ENCODE assay signal across 26 cellular contexts in genomic region chr3:138445654-138446053, GRCh38. TPM values are rescaled to one million over a fixed set of nuclear protein-coding genes. Genes with fewer than 3 reads are reported as not detected.
"Had no signal": no experiment of that assay in that cellular context is flagged by ENCODE, and none has a peak within 500 bp of the region (broad histone marks: within the 10 kb centered on the region; RNA-seq: fewer than 3 reads in every experiment).

No MANE protein-coding gene starts in this region.

- H3K4me3 ChIP-seq: colonic mucosa, esophagus squamous epithelium, gastrocnemius medialis, heart right ventricle, left lung, lower lobe of right lung, mucosa of descending colon had no signal

- H3K4me1 ChIP-seq: colonic mucosa, esophagus squamous epithelium, gastrocnemius medialis had no signal

- ATAC-seq: effector memory CD8-positive, alpha-beta T cell; esophagus mucosa; gastrocnemius medialis; heart right ventricle; left cardiac atrium; left lung; left ventricle myocardium superior; lower lobe of right lung; mucosa of descending colon had no signal

- FAIRE-seq: endometrium, islet of Langerhans, keratinocyte had no signal

- H3K36me3 ChIP-seq: colonic mucosa, esophagus squamous epithelium, gastrocnemius medialis, heart right ventricle, left lung, lower lobe of right lung had no signal

- H3K9me3 ChIP-seq: colonic mucosa, esophagus squamous epithelium, gastrocnemius medialis, heart right ventricle, left lung, lower lobe of right lung, mucosa of descending colon had no signal

- H3K27me3 ChIP-seq: colonic mucosa, esophagus squamous epithelium, gastrocnemius medialis, heart right ventricle, left lung had no signal

- H3K27ac ChIP-seq: colonic mucosa, epithelial cell of prostate, esophagus squamous epithelium, gastrocnemius medialis, heart right ventricle, left lung had no signal

- DNase-seq: colonic mucosa; cortex of kidney; effector CD8-positive, alpha-beta T cell; effector memory CD8-positive, alpha-beta T cell; endodermal cell; erythroblast; esophagus squamous epithelium; foreskin fibroblast; foreskin melanocyte; gastrocnemius medialis; glutamatergic neuron; heart right ventricle; hippocampal formation; left cardiac atrium; left lung; left ventricle myocardium superior; lower lobe of right lung; mesenchymal stem cell; mucosa of descending colon had no signal

RNA-seq across cellular contexts. Expression of gene ESYT3, which starts 11.2 kb away (rescaled TPM):
- total RNA-seq: glomerular endothelial cell, lung microvascular endothelial cell had no signal
